Comparison of ENCODE assay signal across 4 cellular contexts in genomic region chr11:71585673-71586072, GRCh38. TPM values are rescaled to one million over a fixed set of nuclear protein-coding genes. Genes with fewer than 3 reads are reported as not detected.
"Had no signal": no experiment of that assay in that cellular context is flagged by ENCODE, and none has a peak within 500 bp of the region (broad histone marks: within the 10 kb centered on the region; RNA-seq: fewer than 3 reads in every experiment).

No MANE protein-coding gene starts in this region.

RNA-seq across cellular contexts. Expression of gene KRTAP5-11, which starts 3.0 kb away (rescaled TPM):
- total RNA-seq: LHCN-M2, M059J, MCF 10A, NCI-H460 had no signal

RNA-seq across cellular contexts. Expression of gene KRTAP5-10, which starts 20.3 kb away (rescaled TPM):
- total RNA-seq: LHCN-M2, M059J, MCF 10A, NCI-H460 had no signal

RNA-seq across cellular contexts. Expression of gene KRTAP5-9, which starts 37.5 kb away (rescaled TPM):
- total RNA-seq: LHCN-M2, M059J, MCF 10A, NCI-H460 had no signal

RNA-seq across cellular contexts. Expression of gene KRTAP5-8, which starts 47.8 kb away (rescaled TPM):
- total RNA-seq: LHCN-M2, M059J, MCF 10A, NCI-H460 had no signal

RNA-seq across cellular contexts. Expression of gene KRTAP5-7, which starts 58.6 kb away (rescaled TPM):
- total RNA-seq: LHCN-M2, M059J, MCF 10A, NCI-H460 had no signal
